ENCODE assay signal across 1 cellular context in genomic region chr7:56099653-56100052, GRCh38.
TF ChIP-seq lines count a peak whose summit lies in the region.

No MANE protein-coding gene starts in this region.

TF ChIP-seq in endothelial cell of umbilical vein, 7 proteins besides CTCF, POLR2A, EP300 and RAD21:
- TF ChIP-seq MYC (IDR thresholded peaks at IDR 0.05; ENCODE audit: low read depth, low read length) (no peak), EZH2 (IDR thresholded peaks at IDR 0.05; ENCODE audit: borderline replicate concordance, low read depth, low read length, severe bottlenecking) (no peak), FOS (IDR thresholded peaks at IDR 0.05; ENCODE audit: borderline replicate concordance, insufficient read depth, low read length) (no peak), MAX (IDR thresholded peaks at IDR 0.05; ENCODE audit: insufficient read depth, insufficient read length) (no peak), JUN (IDR thresholded peaks at IDR 0.05; ENCODE audit: borderline replicate concordance, insufficient read depth, insufficient read length, low read depth) (no peak), GATA2 (IDR thresholded peaks at IDR 0.05; ENCODE audit: insufficient read depth, insufficient read length, low read depth, low read length) (no peak), POLR2AphosphoS5 (IDR thresholded peaks at IDR 0.05; ENCODE audit: insufficient read depth, low read depth, low read length) (no peak)
